ENCODE assay signal across 8 cellular contexts in genomic region chr19:40663712-40664692, GRCh38. TPM values are rescaled to one million over a fixed set of nuclear protein-coding genes. Genes with fewer than 3 reads are reported as not detected.
DNase-seq lines count a peak whose midpoint lies in the region; ATAC-seq and TF ChIP-seq lines count a peak whose summit lies in the region.

No MANE protein-coding gene starts in this region.

- H3K27ac ChIP-seq in SK-N-MC, result no peak overlapping the region

- ATAC-seq in effector memory CD8-positive, alpha-beta T cell (replicated peaks), result peak; percentile 9
- ATAC-seq in naive B cell (ENCODE audit: low read depth in 2 of 2) (no peak), GM21528 (IDR thresholded peaks at IDR 0.05; ENCODE audit: low FRiP score, unreplicated experiment) (no peak)

- H3K36me3 ChIP-seq in SK-N-MC (ENCODE audit: insufficient read depth, low read length), result peaks cover 4% of the 10 kb centered on the region; the same call in 1 of the 2 replicates

- H3K27ac Mint-ChIP-seq in effector memory CD8-positive, alpha-beta T cell, result peak overlapping the region; percentile 93 to 94
- H3K27ac Mint-ChIP-seq in naive B cell, result peak overlapping the region; percentile 89 to 97 (median 94)

- peaks cover 0 to 12% of the 10 kb centered on the region in 2 donors for H3K27me3 Mint-ChIP-seq in effector memory CD8-positive, alpha-beta T cell
- no peaks in the 10 kb centered on the region for H3K27me3 Mint-ChIP-seq in naive B cell

- H3K4me1 Mint-ChIP-seq in effector memory CD8-positive, alpha-beta T cell (ENCODE audit: low read depth in 2 of 2), result peaks cover 8 to 12% of the 10 kb centered on the region in 2 donors
- peaks cover 11 to 25% (median 19%) of the 10 kb centered on the region in 3 donors for H3K4me1 Mint-ChIP-seq in naive B cell

- TF ChIP-seq CTCF in GM20000 (IDR thresholded peaks at IDR 0.05; ENCODE audit: extremely low read depth, missing control alignments), result no peak

- H3K9ac ChIP-seq in SK-N-MC (ENCODE audit: insufficient read length), result peak overlapping the region; percentile 72

- peak overlapping the region; percentile 91 for H3K4me3 ChIP-seq in SK-N-MC

- H3K4me3 Mint-ChIP-seq in effector memory CD8-positive, alpha-beta T cell, result peak overlapping the region; percentile 82 to 84
- H3K4me3 Mint-ChIP-seq in naive B cell, result peak overlapping the region; percentile 80 to 94 (median 86)

- H3K9me3 Mint-ChIP-seq in effector memory CD8-positive, alpha-beta T cell, result no peaks in the 10 kb centered on the region
- H3K9me3 Mint-ChIP-seq in naive B cell, result peaks cover 0 to 2% (median 0%) of the 10 kb centered on the region in 7 donors

- H3K9me3 ChIP-seq in SK-N-MC (ENCODE audit: low read depth, low read length), result no peaks in the 10 kb centered on the region

- H3K36me3 Mint-ChIP-seq in effector memory CD8-positive, alpha-beta T cell (ENCODE audit: insufficient read depth), result peaks cover 11% of the 10 kb centered on the region
- H3K36me3 Mint-ChIP-seq in naive B cell, result peaks cover 0 to 2% of the 10 kb centered on the region in 2 donors

- DNase-seq in GM20000 (ENCODE audit: low spot score), result peak; percentile 59
- no peak for DNase-seq in SK-N-MC (ENCODE audit: low read depth, low spot score)
- DNase-seq in effector memory CD8-positive, alpha-beta T cell, result peak in 1 of 3 experiments; percentile 7
- DNase-seq in naive B cell, result peak; percentile 4
- no peak for DNase-seq in mesenteric fat pad (ENCODE audit: low spot score)
- no peak for DNase-seq in ureter (ENCODE audit: low spot score)
- no peak for DNase-seq in NCI-H2107 treated with DMSO at 0.1 percent for 48 hours (lab: John Stamatoyannopoulos, UW; ENCODE audit: unreplicated experiment)

RNA-seq across cellular contexts. Expression of gene NUMBL, which starts 26.4 kb away (rescaled TPM):
- 1 to 10 TPM in 3 of 6 donors, under 1 TPM in 2, not detected in 1; 0.27 to 2.6 (median 1.5) TPM for polyA plus RNA-seq in naive B cell (ENCODE audit: low read depth in 6 of 6)
- total RNA-seq in mesenteric fat pad (63.8 TPM), ureter (30.3 TPM)

RNA-seq across cellular contexts. Expression of gene COQ8B, which starts 52.7 kb away (rescaled TPM):
- polyA plus RNA-seq in naive B cell (ENCODE audit: low read depth in 6 of 6), result 10 to 100 TPM; 13.8 to 26.5 (median 22.2) TPM
- 16.8 TPM for total RNA-seq in mesenteric fat pad
- total RNA-seq in ureter, result 35.0 TPM

RNA-seq across cellular contexts. Expression of gene ITPKC, which starts 52.9 kb away (rescaled TPM):
- polyA plus RNA-seq in naive B cell (ENCODE audit: low read depth in 6 of 6), result 10 to 100 TPM in 1 of 6 donors, 1 to 10 TPM in 4, not detected in 1; 4.5 to 13.6 (median 6.0) TPM
- 53.1 TPM for total RNA-seq in mesenteric fat pad
- 35.0 TPM for total RNA-seq in ureter

Comparison
In these comparisons a context has a peak if more than half of its experiments do, and no peak if none do; other contexts are left out.
1. DNase-seq: peak in GM20000 (single experiment) and naive B cell (single experiment); none in SK-N-MC (single experiment), mesenteric fat pad (single experiment), ureter (single experiment) and NCI-H2107 treated with DMSO at 0.1 percent for 48 hours (single experiment).